Comparison of ENCODE assay signal across 8 cellular contexts in the genomic region with DNA sequence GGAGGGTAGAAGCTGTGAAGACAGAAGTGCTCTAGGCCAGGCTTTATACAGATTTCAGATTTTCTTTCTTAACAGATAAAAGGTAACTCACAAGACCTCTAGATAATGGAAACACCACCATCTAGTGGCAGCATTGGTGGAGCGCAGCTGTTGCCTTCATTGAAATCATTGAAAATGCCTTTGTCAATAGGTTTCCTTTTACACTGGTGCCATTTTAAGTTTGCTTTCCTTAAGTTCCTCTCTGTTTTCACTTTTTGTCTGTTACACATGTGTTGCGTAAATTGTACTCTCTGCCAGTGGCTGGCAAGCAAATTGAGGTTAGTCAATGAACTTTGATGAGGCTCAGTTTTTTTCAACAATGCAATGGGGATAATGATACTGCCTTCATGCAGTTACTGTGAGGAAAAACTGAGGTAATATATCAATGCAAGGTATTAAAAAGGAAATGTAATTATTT. TPM values are rescaled to one million over a fixed set of nuclear protein-coding genes. Genes with fewer than 3 reads are reported as not detected.
A peak's percentile ranks its signal among the peaks of the same experiment; 100 is the strongest.
DNase-seq lines count a peak whose midpoint lies in the region; ATAC-seq lines count a peak whose summit lies in the region.

No MANE protein-coding gene starts in this region.

- no peak overlapping the region for H3K4me3 ChIP-seq in right cardiac atrium (ENCODE audit: low read length)

- no peaks in the 10 kb centered on the region for H3K27me3 ChIP-seq in right cardiac atrium (ENCODE audit: control insufficient read depth, insufficient read depth)

- WGBS in right cardiac atrium, result 9% methylated on average over 2 of the region's 2 CpGs

- no peaks in the 10 kb centered on the region for H3K4me1 ChIP-seq in right cardiac atrium (ENCODE audit: control insufficient read depth, insufficient read depth, low read length)

- no peaks in the 10 kb centered on the region for H3K9me3 ChIP-seq in right cardiac atrium (ENCODE audit: control insufficient read depth, low read length)

- intact Hi-C loops in right cardiac atrium (cut with DNase I) (loop anchor here in 3 of 4 donors (5.0 to 10.0 kb wide), 3 partner anchors 158 to 676 kb away; no protein-coding TSS in a partner anchor), sciatic nerve (cut with DNase I) (loop anchor here (10.0 kb wide), 1 partner anchor 678 kb away; no protein-coding TSS in a partner anchor)

- ATAC-seq in right cardiac atrium (peak; percentile 61 to 63), sciatic nerve (peak; percentile 93), HG03457 (IDR thresholded peaks at IDR 0.05; ENCODE audit: unreplicated experiment) (no peak)

- no peak overlapping the region for H3K27ac ChIP-seq in right cardiac atrium (ENCODE audit: low read length)

- DNase-seq in COLO829 (ENCODE audit: low spot score) (peak; percentile 52), GOT3 (lab: John Stamatoyannopoulos, UW) (peak; percentile 1), NCI-H1694 treated with DMSO at 0.1 percent for 48 hours (lab: John Stamatoyannopoulos, UW) (peak; percentile 77), T-helper 1 cell (peak; percentile 36 to 80 (median 52)), amniotic epithelial cell (ENCODE audit: low read depth) (peak; percentile 67), right cardiac atrium (peak; percentile 62 to 86 (median 71)), sciatic nerve (ENCODE audit: low spot score) (peak; percentile 86)

RNA-seq across cellular contexts. Expression of gene ALDH1L2, which starts 31.1 kb away (rescaled TPM):
- total RNA-seq in right cardiac atrium (1 to 10 TPM; 2.0 to 5.8 (median 5.2) TPM), sciatic nerve (11.3 TPM)
- polyA plus RNA-seq in right cardiac atrium, result 1.2 TPM

RNA-seq across cellular contexts. Expression of gene WASHC4, which starts 54.4 kb away (rescaled TPM):
- total RNA-seq in right cardiac atrium (10 to 100 TPM; 22.8 to 29.9 (median 27.2) TPM), sciatic nerve (78.4 TPM)
- 9.5 TPM for polyA plus RNA-seq in right cardiac atrium

Comparison
In these comparisons a context has a peak if more than half of its experiments do, and no peak if none do; other contexts are left out.
1. DNase-seq: peak in every context shown above with its lines; median percentile 86 in sciatic nerve; 77 in NCI-H1694 treated with DMSO at 0.1 percent for 48 hours; 71 in right cardiac atrium; 67 in amniotic epithelial cell; 52 in COLO829; 52 in T-helper 1 cell; 1 in GOT3.